Comparison of ENCODE assay signal across 1 cellular context in the genomic region with DNA sequence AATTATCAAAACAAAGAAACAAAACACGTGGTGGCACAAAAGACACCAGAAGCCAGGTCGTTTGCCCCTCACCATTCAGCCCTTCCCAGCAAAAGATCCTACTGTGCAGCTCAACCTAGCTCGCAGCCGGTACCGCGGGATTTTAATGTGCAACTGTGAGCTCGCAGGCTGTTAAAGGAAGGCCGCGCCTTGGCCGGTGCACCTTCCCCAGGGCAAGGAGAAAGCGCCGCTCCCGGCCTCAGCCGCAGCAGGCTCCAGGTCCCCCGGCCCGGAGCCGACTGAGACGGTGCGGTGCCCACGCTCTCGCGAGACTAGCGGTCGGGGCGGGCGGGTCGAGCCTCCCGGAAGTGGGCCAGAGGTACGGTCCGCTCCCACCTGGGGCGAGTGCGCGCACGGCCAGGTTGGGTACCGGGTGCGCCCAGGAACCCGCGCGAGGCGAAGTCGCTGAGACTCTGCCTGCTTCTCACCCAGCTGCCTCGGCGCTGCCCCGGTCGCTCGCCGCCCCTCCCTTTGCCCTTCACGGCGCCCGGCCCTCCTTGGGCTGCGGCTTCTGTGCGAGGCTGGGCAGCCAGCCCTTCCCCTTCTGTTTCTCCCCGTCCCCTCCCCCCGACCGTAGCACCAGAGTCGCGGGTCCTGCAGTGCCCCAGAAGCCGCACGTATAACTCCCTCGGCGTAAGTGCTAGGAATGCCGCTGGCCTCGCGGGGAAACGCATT.
TF ChIP-seq lines count a peak whose summit lies in the region.

Gene AGL, plus strand, starts transcription at position 618 of the 714 bp plus-strand sequence. CDS start 682 bp downstream, outside the sequence.

TF ChIP-seq in HepG2, 621 proteins besides CTCF, POLR2A, EP300 and RAD21 (continued from another document and continues in another):
- TF ChIP-seq ETS1 (CRISPR knock-in tag; IDR thresholded peaks at IDR 0.05) (no peak), ZNF552 (CRISPR knock-in tag; IDR thresholded peaks at IDR 0.05; ENCODE audit: borderline replicate concordance) (peak; percentile 90), ZFP41 (CRISPR knock-in tag; IDR thresholded peaks at IDR 0.05; ENCODE audit: borderline replicate concordance) (no peak; the same call in 1 of the 2 replicates), NFE2L2 (IDR thresholded peaks at IDR 0.05; ENCODE audit: low read length) (no peak), MIXL1 (CRISPR knock-in tag; IDR thresholded peaks at IDR 0.05) (peak; percentile 50; the same call in 1 of the 2 replicates), ATF7-NPFF (CRISPR knock-in tag; IDR thresholded peaks at IDR 0.05; ENCODE audit: low read depth) (peak; percentile 90), HMGA1 (CRISPR knock-in tag; conservative IDR thresholded peaks at IDR 0.05) (no peak), THAP8 (CRISPR knock-in tag; IDR thresholded peaks at IDR 0.05; ENCODE audit: borderline replicate concordance) (no peak), KDM1A (CRISPR knock-in tag; IDR thresholded peaks at IDR 0.05) (0 out of 2 replicates have a peak, but pooled peaks have one; percentile 24), SIX4 (CRISPR knock-in tag; IDR thresholded peaks at IDR 0.05) (0 out of 2 replicates have a peak, but pooled peaks have one; percentile 23), MAFG (CRISPR knock-in tag; IDR thresholded peaks at IDR 0.05) (no peak), ZNF232 (CRISPR knock-in tag; IDR thresholded peaks at IDR 0.05; ENCODE audit: borderline replicate concordance) (0 out of 2 replicates have a peak, but pooled peaks have one; percentile 17), ZNF30 (CRISPR knock-in tag; IDR thresholded peaks at IDR 0.05) (no peak), ARID3A (IDR thresholded peaks at IDR 0.05; ENCODE audit: low read depth, low read length) (no peak), ZNF747 (CRISPR knock-in tag; IDR thresholded peaks at IDR 0.05; ENCODE audit: borderline replicate concordance) (peak; percentile 79; the same call in 1 of the 2 replicates), HES4 (CRISPR knock-in tag; IDR thresholded peaks at IDR 0.05; ENCODE audit: borderline replicate concordance) (peak; percentile 66; the same call in 1 of the 2 replicates), PHB2 (IDR thresholded peaks at IDR 0.05; ENCODE audit: partially characterized antibody) (no peak), IKZF1 (IDR thresholded peaks at IDR 0.05) (no peak), ETV6 (CRISPR knock-in tag; conservative IDR thresholded peaks at IDR 0.05) (0 out of 2 replicates have a peak, but pooled peaks have one; percentile 13), CAMTA2 (CRISPR knock-in tag; IDR thresholded peaks at IDR 0.05; ENCODE audit: borderline replicate concordance) (no peak), ZFX (CRISPR knock-in tag; IDR thresholded peaks at IDR 0.05; ENCODE audit: low read depth) (peak; percentile 84), LRRFIP1 (CRISPR knock-in tag; conservative IDR thresholded peaks at IDR 0.05) (no peak), ZNF263 (CRISPR knock-in tag; IDR thresholded peaks at IDR 0.05) (no peak), ZNF253 (CRISPR knock-in tag; IDR thresholded peaks at IDR 0.05; ENCODE audit: borderline replicate concordance) (peak; percentile 88), ATF5 (CRISPR knock-in tag; IDR thresholded peaks at IDR 0.05; ENCODE audit: low read depth) (0 out of 2 replicates have a peak, but pooled peaks have one; percentile 44), ZNF577 (CRISPR knock-in tag; IDR thresholded peaks at IDR 0.05; ENCODE audit: borderline replicate concordance, low read depth) (no peak; the same call in 1 of the 2 replicates), ATRX (CRISPR knock-in tag; IDR thresholded peaks at IDR 0.05; ENCODE audit: borderline replicate concordance) (no peak), SNAPC2 (CRISPR knock-in tag; IDR thresholded peaks at IDR 0.05) (peak; percentile 72), PRDM10 (CRISPR knock-in tag; IDR thresholded peaks at IDR 0.05; ENCODE audit: low read depth) (0 out of 2 replicates have a peak, but pooled peaks have one; percentile 24), SOX5 (CRISPR knock-in tag; IDR thresholded peaks at IDR 0.05; ENCODE audit: borderline replicate concordance) (peak; percentile 15; the same call in 1 of the 2 replicates), ZNF841 (CRISPR knock-in tag; IDR thresholded peaks at IDR 0.05; ENCODE audit: borderline replicate concordance) (no peak), ZNF138 (CRISPR knock-in tag; IDR thresholded peaks at IDR 0.05; ENCODE audit: low read depth) (no peak), BCL6 (CRISPR knock-in tag; IDR thresholded peaks at IDR 0.05) (0 out of 2 replicates have a peak, but pooled peaks have one; percentile 28), ZNF790 (CRISPR knock-in tag; IDR thresholded peaks at IDR 0.05; ENCODE audit: borderline replicate concordance) (no peak; the same call in 1 of the 2 replicates), CEBPB (IDR thresholded peaks at IDR 0.05; ENCODE audit: borderline replicate concordance, low read depth, low read length) (no peak), ZBTB20 (CRISPR knock-in tag; IDR thresholded peaks at IDR 0.05; ENCODE audit: borderline replicate concordance, low read depth) (no peak; the same call in 1 of the 2 replicates)
- TF ChIP-seq, protein P1, sequence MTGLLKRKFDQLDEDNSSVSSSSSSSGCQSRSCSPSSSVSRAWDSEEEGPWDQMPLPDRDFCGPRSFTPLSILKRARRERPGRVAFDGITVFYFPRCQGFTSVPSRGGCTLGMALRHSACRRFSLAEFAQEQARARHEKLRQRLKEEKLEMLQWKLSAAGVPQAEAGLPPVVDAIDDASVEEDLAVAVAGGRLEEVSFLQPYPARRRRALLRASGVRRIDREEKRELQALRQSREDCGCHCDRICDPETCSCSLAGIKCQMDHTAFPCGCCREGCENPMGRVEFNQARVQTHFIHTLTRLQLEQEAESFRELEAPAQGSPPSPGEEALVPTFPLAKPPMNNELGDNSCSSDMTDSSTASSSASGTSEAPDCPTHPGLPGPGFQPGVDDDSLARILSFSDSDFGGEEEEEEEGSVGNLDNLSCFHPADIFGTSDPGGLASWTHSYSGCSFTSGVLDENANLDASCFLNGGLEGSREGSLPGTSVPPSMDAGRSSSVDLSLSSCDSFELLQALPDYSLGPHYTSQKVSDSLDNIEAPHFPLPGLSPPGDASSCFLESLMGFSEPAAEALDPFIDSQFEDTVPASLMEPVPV (CRISPR knock-in tag; IDR thresholded peaks at IDR 0.05) = no peak
- TF ChIP-seq, protein P2, sequence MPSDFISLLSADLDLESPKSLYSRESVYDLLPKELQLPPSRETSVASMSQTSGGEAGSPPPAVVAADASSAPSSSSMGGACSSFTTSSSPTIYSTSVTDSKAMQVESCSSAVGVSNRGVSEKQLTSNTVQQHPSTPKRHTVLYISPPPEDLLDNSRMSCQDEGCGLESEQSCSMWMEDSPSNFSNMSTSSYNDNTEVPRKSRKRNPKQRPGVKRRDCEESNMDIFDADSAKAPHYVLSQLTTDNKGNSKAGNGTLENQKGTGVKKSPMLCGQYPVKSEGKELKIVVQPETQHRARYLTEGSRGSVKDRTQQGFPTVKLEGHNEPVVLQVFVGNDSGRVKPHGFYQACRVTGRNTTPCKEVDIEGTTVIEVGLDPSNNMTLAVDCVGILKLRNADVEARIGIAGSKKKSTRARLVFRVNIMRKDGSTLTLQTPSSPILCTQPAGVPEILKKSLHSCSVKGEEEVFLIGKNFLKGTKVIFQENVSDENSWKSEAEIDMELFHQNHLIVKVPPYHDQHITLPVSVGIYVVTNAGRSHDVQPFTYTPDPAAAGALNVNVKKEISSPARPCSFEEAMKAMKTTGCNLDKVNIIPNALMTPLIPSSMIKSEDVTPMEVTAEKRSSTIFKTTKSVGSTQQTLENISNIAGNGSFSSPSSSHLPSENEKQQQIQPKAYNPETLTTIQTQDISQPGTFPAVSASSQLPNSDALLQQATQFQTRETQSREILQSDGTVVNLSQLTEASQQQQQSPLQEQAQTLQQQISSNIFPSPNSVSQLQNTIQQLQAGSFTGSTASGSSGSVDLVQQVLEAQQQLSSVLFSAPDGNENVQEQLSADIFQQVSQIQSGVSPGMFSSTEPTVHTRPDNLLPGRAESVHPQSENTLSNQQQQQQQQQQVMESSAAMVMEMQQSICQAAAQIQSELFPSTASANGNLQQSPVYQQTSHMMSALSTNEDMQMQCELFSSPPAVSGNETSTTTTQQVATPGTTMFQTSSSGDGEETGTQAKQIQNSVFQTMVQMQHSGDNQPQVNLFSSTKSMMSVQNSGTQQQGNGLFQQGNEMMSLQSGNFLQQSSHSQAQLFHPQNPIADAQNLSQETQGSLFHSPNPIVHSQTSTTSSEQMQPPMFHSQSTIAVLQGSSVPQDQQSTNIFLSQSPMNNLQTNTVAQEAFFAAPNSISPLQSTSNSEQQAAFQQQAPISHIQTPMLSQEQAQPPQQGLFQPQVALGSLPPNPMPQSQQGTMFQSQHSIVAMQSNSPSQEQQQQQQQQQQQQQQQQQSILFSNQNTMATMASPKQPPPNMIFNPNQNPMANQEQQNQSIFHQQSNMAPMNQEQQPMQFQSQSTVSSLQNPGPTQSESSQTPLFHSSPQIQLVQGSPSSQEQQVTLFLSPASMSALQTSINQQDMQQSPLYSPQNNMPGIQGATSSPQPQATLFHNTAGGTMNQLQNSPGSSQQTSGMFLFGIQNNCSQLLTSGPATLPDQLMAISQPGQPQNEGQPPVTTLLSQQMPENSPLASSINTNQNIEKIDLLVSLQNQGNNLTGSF (CRISPR knock-in tag; IDR thresholded peaks at IDR 0.05) = peak; percentile 83; the same call in 1 of the 2 replicates
- TF ChIP-seq, protein P3, sequence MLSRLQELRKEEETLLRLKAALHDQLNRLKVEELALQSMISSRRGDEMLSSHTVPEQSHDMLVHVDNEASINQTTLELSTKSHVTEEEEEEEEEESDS (CRISPR knock-in tag; IDR thresholded peaks at IDR 0.05; ENCODE audit: borderline replicate concordance) = no peak
